In the genomic region with DNA sequence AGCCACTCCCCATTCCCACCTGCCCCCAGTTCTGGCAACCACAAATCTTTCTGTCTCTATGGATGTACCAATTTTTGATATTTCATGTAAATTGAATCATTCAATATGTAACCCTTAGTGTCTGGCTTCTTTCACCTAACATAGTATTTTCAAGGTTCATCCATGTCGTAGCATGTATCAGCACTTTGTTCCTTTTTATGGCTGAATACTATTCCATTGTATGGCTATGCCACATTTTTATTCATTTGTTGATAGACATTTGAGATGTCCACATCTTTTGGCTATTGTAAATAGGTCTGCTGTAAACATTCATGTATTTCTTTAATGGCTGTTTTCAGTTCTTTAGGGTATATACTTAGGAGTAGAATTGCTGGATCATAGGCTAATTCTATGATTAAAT, we compare ENCODE assay signal across 3 cellular contexts.
"Had no signal": no experiment of that assay in that cellular context is flagged by ENCODE, and none has a peak within 500 bp of the region (broad histone marks: within the 10 kb centered on the region; RNA-seq: fewer than 3 reads in every experiment).

No MANE protein-coding gene starts in this region.

- H3K4me3 ChIP-seq: GM12878 had no signal

- DNase-seq: GDM1, GF-D8 had no signal

- ATAC-seq: GM12878 had no signal
